20 cellular contexts compared by ENCODE assay signal in genomic region chr10:120369831-120370230, GRCh38.
DNase-seq lines count a peak whose midpoint lies in the region; TF ChIP-seq lines count a peak whose summit lies in the region.
"Had no signal": no experiment of that assay in that cellular context is flagged by ENCODE, and none has a peak within 500 bp of the region (broad histone marks: within the 10 kb centered on the region; RNA-seq: fewer than 3 reads in every experiment).

No MANE protein-coding gene starts in this region.

- in situ Hi-C loops in brain microvascular endothelial cell (cut with HindIII; ENCODE audit: low pct_ligation_motif_present, low sequenced_read_pairs): no loop called here

- H3K36me3 ChIP-seq in brain microvascular endothelial cell (replicated peaks): no peaks in the 10 kb centered on the region
- H3K36me3 ChIP-seq: Peyer's patch, SJCRH30 had no signal

- H3K4me3 ChIP-seq in brain microvascular endothelial cell (ENCODE audit: low read depth, low read length): no peak overlapping the region
- H3K4me3 ChIP-seq: A549, Peyer's patch, SJCRH30 had no signal

- DNase-seq in ELR (ENCODE audit: low read depth) (peak; percentile 26), NCI-H526 treated with DMSO at 0.1 percent for 48 hours (lab: John Stamatoyannopoulos, UW) (peak; percentile 53), brain microvascular endothelial cell (peak; percentile 6), left kidney (ENCODE audit: low read depth, low spot score) (peak; percentile 25), ecto neural progenitor cell (ENCODE audit: low spot score) (no peak), caudate nucleus (lab: John Stamatoyannopoulos, UW) (no peak), NOMO-1 treated with dmso at 0.1 percent for 144 hours (lab: John Stamatoyannopoulos, UW; ENCODE audit: unreplicated experiment) (no peak)
- DNase-seq in activated naive CD4-positive, alpha-beta T cell (lab: John Stamatoyannopoulos, UW): no peak
- DNase-seq: DMS79; GOT3; IMR-90; NCI-H1417 treated with DMSO at 0.1 percent for 48 hours; NCI-H187 treated with DMSO at 0.1 percent for 48 hours; NCI-H2107; NCI-H774; NK-92 treated with Interleukin-12 subunit alpha and Interleukin-12 subunit beta, amount 100 ng/mL, for 24 hours; Peyer's patch; SJCRH30 had no signal

- H3K27ac ChIP-seq in brain microvascular endothelial cell: no peak overlapping the region
- H3K27ac ChIP-seq in caudate nucleus (ENCODE audit: low read depth, low read length): no peak overlapping the region
- H3K27ac ChIP-seq: A549, KMS-11, Peyer's patch, SJCRH30 had no signal

- H3K27me3 ChIP-seq in brain microvascular endothelial cell (replicated peaks): no peaks in the 10 kb centered on the region
- H3K27me3 ChIP-seq: Peyer's patch had no signal

- no peak for TF ChIP-seq CTCF in brain microvascular endothelial cell (IDR thresholded peaks at IDR 0.05; ENCODE audit: low read depth, low read length, missing control alignments)

Comparison
In these comparisons a context has a peak if more than half of its experiments do, and no peak if none do; other contexts are left out.
1. DNase-seq: peak in ELR (single experiment), NCI-H526 treated with DMSO at 0.1 percent for 48 hours (single experiment), brain microvascular endothelial cell (single experiment) and left kidney (single experiment); none in ecto neural progenitor cell (single experiment), caudate nucleus (0 of 61), NOMO-1 treated with dmso at 0.1 percent for 144 hours (single experiment) and activated naive CD4-positive, alpha-beta T cell (0 of 4).